Comparison of ENCODE assay signal across 1 cellular context in genomic region chr5:35815089-35815936, GRCh38.
TF ChIP-seq lines count a peak whose summit lies in the region.

No MANE protein-coding gene starts in this region.

TF ChIP-seq in K562, 482 proteins besides CTCF, POLR2A, EP300 and RAD21 (continued from another document):
- TF ChIP-seq ZNF280B (CRISPR knock-in tag; IDR thresholded peaks at IDR 0.05) (no peak), ZNF780A (CRISPR knock-in tag; IDR thresholded peaks at IDR 0.05) (no peak), JUN (IDR thresholded peaks at IDR 0.05; ENCODE audit: borderline replicate concordance, low read depth, low read length) (no peak), JUN (CRISPR knock-in tag; IDR thresholded peaks at IDR 0.05; ENCODE audit: borderline replicate concordance) (no peak), ZNF407 (IDR thresholded peaks at IDR 0.05; ENCODE audit: low read depth) (no peak), CBFA2T3 (IDR thresholded peaks at IDR 0.05) (peak; percentile 23; the same call in 1 of the 2 replicates), L3MBTL2 (IDR thresholded peaks at IDR 0.05) (no peak), SP2 (IDR thresholded peaks at IDR 0.05; ENCODE audit: extremely low read depth, low read depth, low read length, poor library complexity, severe bottlenecking) (no peak), SMC3 (conservative IDR thresholded peaks at IDR 0.05; ENCODE audit: insufficient read depth, low read depth, low read length) (0 out of 2 replicates have a peak, but pooled peaks have one; percentile 32), HMG20B (CRISPR knock-in tag; IDR thresholded peaks at IDR 0.05) (no peak), RFX1 (IDR thresholded peaks at IDR 0.05) (peak; percentile 33; the same call in 1 of the 2 replicates), SMAD4 (CRISPR knock-in tag; conservative IDR thresholded peaks at IDR 0.05) (no peak)
